Comparison of ENCODE assay signal across 18 cellular contexts in the genomic region with DNA sequence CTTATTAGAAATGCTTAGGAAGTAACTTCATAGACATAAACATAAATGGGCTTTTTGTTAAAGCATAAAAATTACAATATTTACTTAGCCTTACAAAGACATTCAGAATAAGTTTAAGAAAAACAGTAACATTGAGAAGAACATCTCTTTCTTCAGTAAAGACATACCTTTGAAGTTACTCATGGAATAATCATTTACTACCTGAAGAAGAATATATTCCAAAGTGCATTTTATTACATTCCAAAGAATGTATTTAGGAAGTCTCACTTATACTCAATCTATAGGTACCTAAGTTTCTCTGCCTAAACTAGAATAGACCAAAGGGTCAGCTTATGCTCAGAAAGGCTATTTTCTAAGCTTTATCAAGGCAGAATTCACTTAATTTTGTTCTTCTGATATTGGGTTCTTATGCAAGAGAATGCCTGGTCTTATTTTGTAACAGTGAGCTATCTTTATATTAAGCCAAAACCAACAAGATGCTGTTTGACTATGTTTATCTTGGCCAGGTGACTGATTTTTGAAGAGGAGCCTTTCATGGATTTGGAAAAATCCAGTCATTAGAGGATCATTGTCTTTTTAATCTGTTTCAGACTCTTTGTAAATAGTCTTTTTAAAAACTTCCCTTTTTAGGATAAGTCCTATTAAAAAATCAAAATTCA.
A peak's percentile ranks its signal among the peaks of the same experiment; 100 is the strongest.
DNase-seq lines count a peak whose midpoint lies in the region; ATAC-seq and TF ChIP-seq lines count a peak whose summit lies in the region.
"Had no signal": no experiment of that assay in that cellular context is flagged by ENCODE, and none has a peak within 500 bp of the region (broad histone marks: within the 10 kb centered on the region; RNA-seq: fewer than 3 reads in every experiment).

No MANE protein-coding gene starts in this region.

- DNase-seq in EH (ENCODE audit: low read depth) (peak; percentile 67), fibroblast of the aortic adventitia (ENCODE audit: low read depth) (peak; percentile 73), sciatic nerve (ENCODE audit: low spot score) (no peak)
- DNase-seq: activated naive CD4-positive, alpha-beta T cell; GF-D8; NCI-H146; NCI-H2227 treated with DMSO at 0.1 percent for 48 hours; small intestine; stimulated activated CD4-positive, alpha-beta T cell treated with anti-CD3 and anti-CD28 coated beads, Interleukin-4, amount 100 ng/mL, for 1 hour had no signal

- ATAC-seq in SK-N-SH treated with all-trans-retinoic acid at 6 μM for 48 hours = no peak
- ATAC-seq in sciatic nerve = peak; percentile 96
- no peak for ATAC-seq in GM18861 (IDR thresholded peaks at IDR 0.05; ENCODE audit: unreplicated experiment)
- no peak for ATAC-seq in GM19452 (IDR thresholded peaks at IDR 0.05; ENCODE audit: unreplicated experiment)
- no peak for ATAC-seq in HG03520 (IDR thresholded peaks at IDR 0.05; ENCODE audit: unreplicated experiment)
- no peak for ATAC-seq in GM21717 (IDR thresholded peaks at IDR 0.05; ENCODE audit: unreplicated experiment)
- ATAC-seq: gastroesophageal sphincter had no signal

- no peak overlapping the region for H3K4me3 ChIP-seq in fibroblast of the aortic adventitia (ENCODE audit: low read depth, low read length)
- H3K4me3 ChIP-seq: ascending aorta, coronary artery, gastroesophageal sphincter, GM12878 had no signal

- no peak for TF ChIP-seq CTCF in fibroblast of the aortic adventitia (IDR thresholded peaks at IDR 0.05; ENCODE audit: insufficient read depth, low read length)

- intact Hi-C loops in sciatic nerve (cut with DNase I) = no loop called here

TF ChIP-seq in SK-N-SH treated with all-trans-retinoic acid at 6 μM for 48 hours, 23 proteins besides CTCF, POLR2A, EP300 and RAD21:
- TF ChIP-seq ISL1 (CRISPR knock-in tag; IDR thresholded peaks at IDR 0.05) = 0 out of 2 replicates have a peak, but pooled peaks have one; percentile 22
- TF ChIP-seq ZFP3 (CRISPR knock-in tag; IDR thresholded peaks at IDR 0.05) = no peak
